ENCODE assay signal across 21 cellular contexts in genomic region chr18:50711401-50711800, GRCh38.
"Had no signal": no experiment of that assay in that cellular context is flagged by ENCODE, and none has a peak within 500 bp of the region (broad histone marks: within the 10 kb centered on the region; RNA-seq: fewer than 3 reads in every experiment).

No MANE protein-coding gene starts in this region.

- H3K36me3 ChIP-seq: breast epithelium, esophagus muscularis mucosa, neutrophil, suprapubic skin, upper lobe of left lung had no signal

- H3K27me3 Mint-ChIP-seq: activated naive CD8-positive, alpha-beta T cell treated with anti-CD3 and anti-CD28 coated beads for 36 hours; progenitor cell of endocrine pancreas had no signal

- H3K4me3 Mint-ChIP-seq: activated CD4-positive, alpha-beta memory T cell treated with anti-CD3 and anti-CD28 coated beads, Interleukin-2, amount 10 ng/mL, durations not matched to agents 7 days and 5 days; activated CD4-positive, alpha-beta T cell treated with anti-CD3 and anti-CD28 coated beads for 36 hours; activated naive CD8-positive, alpha-beta T cell treated with anti-CD3 and anti-CD28 coated beads for 36 hours; activated T-cell treated with anti-CD3 and anti-CD28 coated beads, Interleukin-2, amount 50 U/mL, for 72 hours; naive thymus-derived CD4-positive, alpha-beta T cell had no signal

- H3K27ac Mint-ChIP-seq: activated CD4-positive, alpha-beta memory T cell treated with anti-CD3 and anti-CD28 coated beads, Interleukin-2, amount 10 ng/mL, durations not matched to agents 7 days and 5 days; activated CD4-positive, alpha-beta T cell treated with anti-CD3 and anti-CD28 coated beads for 36 hours; activated naive CD8-positive, alpha-beta T cell treated with anti-CD3 and anti-CD28 coated beads for 36 hours; activated T-cell treated with anti-CD3 and anti-CD28 coated beads, Interleukin-2, amount 50 U/mL, for 72 hours; naive thymus-derived CD4-positive, alpha-beta T cell; progenitor cell of endocrine pancreas had no signal

- H3K9me3 Mint-ChIP-seq: activated CD4-positive, alpha-beta memory T cell treated with anti-CD3 and anti-CD28 coated beads, Interleukin-2, amount 10 ng/mL, durations not matched to agents 7 days and 5 days had no signal

- H3K4me1 Mint-ChIP-seq: activated CD4-positive, alpha-beta memory T cell treated with anti-CD3 and anti-CD28 coated beads, Interleukin-2, amount 10 ng/mL, durations not matched to agents 7 days and 5 days; activated CD4-positive, alpha-beta T cell treated with anti-CD3 and anti-CD28 coated beads for 36 hours; activated naive CD8-positive, alpha-beta T cell treated with anti-CD3 and anti-CD28 coated beads for 36 hours; naive thymus-derived CD4-positive, alpha-beta T cell had no signal

- H3K4me1 ChIP-seq: breast epithelium, suprapubic skin had no signal

- H3K9me3 ChIP-seq: neutrophil, upper lobe of left lung had no signal

- ATAC-seq: activated CD4-positive, alpha-beta T cell treated with anti-CD3 and anti-CD28 coated beads for 36 hours; activated T-cell treated with anti-CD3 and anti-CD28 coated beads, Interleukin-2, amount 50 U/mL, for 72 hours; naive thymus-derived CD4-positive, alpha-beta T cell; sciatic nerve had no signal

- H3K4me3 ChIP-seq: breast epithelium, dorsolateral prefrontal cortex, esophagus muscularis mucosa, suprapubic skin, upper lobe of left lung had no signal

- H3K27me3 ChIP-seq: breast epithelium, dorsolateral prefrontal cortex, esophagus muscularis mucosa, neutrophil, suprapubic skin, upper lobe of left lung had no signal

- H3K36me3 Mint-ChIP-seq: activated naive CD8-positive, alpha-beta T cell treated with anti-CD3 and anti-CD28 coated beads for 36 hours; naive thymus-derived CD4-positive, alpha-beta T cell had no signal

- H3K27ac ChIP-seq: breast epithelium, dorsolateral prefrontal cortex, esophagus muscularis mucosa, neutrophil, suprapubic skin, upper lobe of left lung, VCaP had no signal

- DNase-seq: activated CD4-positive, alpha-beta memory T cell treated with anti-CD3 and anti-CD28 coated beads, Interleukin-2, amount 10 ng/mL, durations not matched to agents 7 days and 5 days; activated CD4-positive, alpha-beta T cell treated with anti-CD3 and anti-CD28 coated beads for 36 hours; activated gamma-delta T cell treated with Interleukin-2 at 50 U/mL for 16 hours; activated naive CD8-positive, alpha-beta T cell treated with anti-CD3 and anti-CD28 coated beads for 36 hours; activated T-cell treated with anti-CD3 and anti-CD28 coated beads, Interleukin-2, amount 50 U/mL, for 72 hours; anterior cingulate cortex; dorsolateral prefrontal cortex; left cardiac atrium; mammary epithelial cell; naive thymus-derived CD4-positive, alpha-beta T cell; stimulated activated CD4-positive, alpha-beta T cell treated with anti-CD3 and anti-CD28 coated beads, Interleukin-12 subunit alpha, Interleukin-12 subunit beta, amount 100 ng/mL, for 4 hours; stimulated activated naive CD4-positive, alpha-beta T cell treated with Interleukin-2 at 50 U/mL for 16 hours; T-helper 9 cell had no signal
